ENCODE assay signal across 29 cellular contexts in genomic region chr12:21745258-21745657, GRCh38. TPM values are rescaled to one million over a fixed set of nuclear protein-coding genes. Genes with fewer than 3 reads are reported as not detected.
"Had no signal": no experiment of that assay in that cellular context is flagged by ENCODE, and none has a peak within 500 bp of the region (broad histone marks: within the 10 kb centered on the region; RNA-seq: fewer than 3 reads in every experiment).

No MANE protein-coding gene starts in this region.

- H3K27ac Mint-ChIP-seq: dendritic cell treated with granulocyte-macrophage colony-stimulating factor and Interleukin-4, amounts not matched to agents 40 ng/mL and 50 ng/mL, for 4 days; effector memory CD8-positive, alpha-beta T cell; endodermal cell had no signal

- H3K9me3 ChIP-seq: colonic mucosa, esophagus muscularis mucosa, esophagus squamous epithelium, gastrocnemius medialis, gastroesophageal sphincter had no signal

- H3K27me3 Mint-ChIP-seq: dendritic cell treated with granulocyte-macrophage colony-stimulating factor and Interleukin-4, amounts not matched to agents 40 ng/mL and 50 ng/mL, for 4 days had no signal

- DNase-seq: colonic mucosa; cortex of kidney; dermis blood vessel endothelial cell; dorsolateral prefrontal cortex; effector CD4-positive, alpha-beta T cell; effector CD8-positive, alpha-beta T cell; effector memory CD4-positive, alpha-beta T cell; effector memory CD8-positive, alpha-beta T cell; endodermal cell; erythroblast; esophagus squamous epithelium; foreskin fibroblast; foreskin keratinocyte; foreskin melanocyte; gastrocnemius medialis; glutamatergic neuron; head of caudate nucleus; heart left ventricle; heart right ventricle; hippocampal formation had no signal

- H3K4me1 Mint-ChIP-seq: endodermal cell had no signal

- H3K27ac ChIP-seq: colonic mucosa, coronary artery, dorsolateral prefrontal cortex, epithelial cell of prostate, esophagus muscularis mucosa, esophagus squamous epithelium, foreskin keratinocyte, gastrocnemius medialis, gastroesophageal sphincter, heart left ventricle, heart right ventricle, hepatocyte had no signal

- H3K36me3 ChIP-seq: colonic mucosa, esophagus muscularis mucosa, esophagus squamous epithelium, gastrocnemius medialis, gastroesophageal sphincter, heart left ventricle, heart right ventricle had no signal

- H3K4me2 ChIP-seq: hepatocyte had no signal

- H3K27me3 ChIP-seq: colonic mucosa, esophagus muscularis mucosa, esophagus squamous epithelium, foreskin keratinocyte, gastrocnemius medialis, gastroesophageal sphincter, heart left ventricle, heart right ventricle, hepatocyte had no signal

- H3K4me1 ChIP-seq: colonic mucosa, esophagus muscularis mucosa, esophagus squamous epithelium, foreskin keratinocyte, gastrocnemius medialis, gastroesophageal sphincter, heart left ventricle, heart right ventricle had no signal

- ATAC-seq: effector memory CD8-positive, alpha-beta T cell; esophagus mucosa; foreskin keratinocyte; gastrocnemius medialis; gastroesophageal sphincter; heart left ventricle; heart right ventricle had no signal

- H3K9me3 Mint-ChIP-seq: effector memory CD8-positive, alpha-beta T cell; endodermal cell had no signal

- H2AFZ ChIP-seq: hepatocyte had no signal

- H3K79me2 ChIP-seq: hepatocyte had no signal

- H3K4me3 Mint-ChIP-seq: dendritic cell treated with granulocyte-macrophage colony-stimulating factor and Interleukin-4, amounts not matched to agents 40 ng/mL and 50 ng/mL, for 4 days; effector memory CD8-positive, alpha-beta T cell; endodermal cell had no signal

- H3K4me3 ChIP-seq: colonic mucosa, coronary artery, dorsolateral prefrontal cortex, esophagus muscularis mucosa, esophagus squamous epithelium, gastrocnemius medialis, gastroesophageal sphincter, heart left ventricle, heart right ventricle, hepatocyte had no signal

RNA-seq across cellular contexts. Expression of gene KCNJ8, which starts 29.2 kb away (rescaled TPM):
- total RNA-seq: dermis microvascular lymphatic vessel endothelial cell, endothelial cell of umbilical vein, foreskin keratinocyte had no signal
- polyA plus RNA-seq: endothelial cell of umbilical vein, foreskin keratinocyte had no signal
